ENCODE assay signal across 8 cellular contexts in genomic region chr18:48161201-48161910, GRCh38.
DNase-seq lines count a peak whose midpoint lies in the region; ATAC-seq and TF ChIP-seq lines count a peak whose summit lies in the region.

No MANE protein-coding gene starts in this region.

- 4 to 6% methylated on average over 6 to 31 of the region's 53 CpGs for WGBS in esophagus squamous epithelium, 2 donors

- DNase-seq in ACHN: peak; percentile 80
- peak; percentile 50 for DNase-seq in activated T-helper 1 cell treated with Interleukin-2 at 50 U/mL for 16 hours (ENCODE audit: low read depth)
- DNase-seq in esophagus squamous epithelium (lab: John Stamatoyannopoulos, UW): no peak
- peak; percentile 26 for DNase-seq in stimulated activated CD8-positive, alpha-beta memory T cell treated with anti-CD3 and anti-CD28 coated beads, Interleukin-7, amount 100 ng/mL, for 24 hours (ENCODE audit: low read depth)

- H3K27ac ChIP-seq in esophagus squamous epithelium (peak overlapping the region; percentile 90 to 97 (median 92)), muscle layer of duodenum (ENCODE audit: low read length) (peak overlapping the region; percentile 69)

- H3K4me3 ChIP-seq in esophagus squamous epithelium: peak overlapping the region; percentile 49 to 73 (median 64)
- H3K4me3 ChIP-seq in muscle layer of duodenum (ENCODE audit: low read depth in 1 of 2, low read length in 2 of 2): peak overlapping the region; percentile 37 to 72

- no peaks in the 10 kb centered on the region for H3K9me3 ChIP-seq in esophagus squamous epithelium
- H3K9me3 ChIP-seq in muscle layer of duodenum (ENCODE audit: control insufficient read depth in 1 of 2, low read length in 2 of 2): no peaks in the 10 kb centered on the region

- in situ Hi-C loops in ACHN (cut with HindIII; ENCODE audit: low pct_ligation_motif_present, low pct_unique_long_range_greater_than_20kb, low sequenced_read_pairs): no loop called here

- no peak for TF ChIP-seq CTCF in esophagus squamous epithelium (IDR thresholded peaks at IDR 0.05)

- peak; percentile 80 for ATAC-seq in GM19025 (IDR thresholded peaks at IDR 0.05; ENCODE audit: low read depth, unreplicated experiment)
- ATAC-seq in HG03442 (IDR thresholded peaks at IDR 0.05; ENCODE audit: unreplicated experiment): peak; percentile 79

- intact Hi-C loops in esophagus squamous epithelium (cut with DNase I): no loop called here

- H3K4me1 ChIP-seq in esophagus squamous epithelium (peaks cover 13 to 91% (median 47%) of the 10 kb centered on the region in 3 donors), muscle layer of duodenum (ENCODE audit: control insufficient read depth in 1 of 2, insufficient read depth in 2 of 2, low read length in 2 of 2) (peaks cover 2 to 14% of the 10 kb centered on the region in 2 donors)

- H3K36me3 ChIP-seq in esophagus squamous epithelium: no peaks in the 10 kb centered on the region
- no peaks in the 10 kb centered on the region for H3K36me3 ChIP-seq in muscle layer of duodenum (ENCODE audit: control insufficient read depth in 1 of 2, insufficient read depth in 2 of 2, low read length in 2 of 2)

- no peaks in the 10 kb centered on the region for H3K27me3 ChIP-seq in esophagus squamous epithelium
- no peaks in the 10 kb centered on the region for H3K27me3 ChIP-seq in muscle layer of duodenum (ENCODE audit: low read depth, low read length)

- TF ChIP-seq POLR2A in esophagus squamous epithelium (IDR thresholded peaks at IDR 0.05): peak in 2 of 4 donors; percentile 64 to 66

TF ChIP-seq in PFSK-1, 5 proteins besides CTCF, POLR2A, EP300 and RAD21:
- TF ChIP-seq FOXP2 (optimal IDR thresholded peaks at IDR 0.05; ENCODE audit: borderline replicate concordance, extremely low read depth, extremely low read length, insufficient read depth) (no peak), TAF1 (IDR thresholded peaks at IDR 0.05; ENCODE audit: borderline replicate concordance, insufficient read depth, low read length) (peak; percentile 44; the same call in 1 of the 2 replicates), REST (IDR thresholded peaks at IDR 0.05; ENCODE audit: insufficient read depth in 1 of 2, low read depth in 2 of 2, low read length in 2 of 2) (no peak), POLR2AphosphoS5 (IDR thresholded peaks at IDR 0.05; ENCODE audit: low read depth, low read length) (peak; percentile 90), SIN3A (IDR thresholded peaks at IDR 0.05; ENCODE audit: borderline replicate concordance, insufficient read depth, low read length) (no peak)
